10 cellular contexts compared by ENCODE assay signal in genomic region chr6:147509900-147510299, GRCh38. TPM values are rescaled to one million over a fixed set of nuclear protein-coding genes. Genes with fewer than 3 reads are reported as not detected.
DNase-seq lines count a peak whose midpoint lies in the region; ATAC-seq, FAIRE-seq and TF ChIP-seq lines count a peak whose summit lies in the region.
"Had no signal": no experiment of that assay in that cellular context is flagged by ENCODE, and none has a peak within 500 bp of the region (broad histone marks: within the 10 kb centered on the region; RNA-seq: fewer than 3 reads in every experiment).

No MANE protein-coding gene starts in this region.

- in situ Hi-C loops in astrocyte of the spinal cord (cut with HindIII; ENCODE audit: low sequenced_read_pairs): no loop called here

- peak overlapping the region; percentile 15 for H3K4me3 Mint-ChIP-seq in natural killer cell

- intact Hi-C loops in natural killer cell (cut with micrococcal nuclease): no loop called here

- peaks cover 9% of the 10 kb centered on the region for H3K36me3 Mint-ChIP-seq in natural killer cell

- H3K4me3 ChIP-seq in astrocyte of the spinal cord (ENCODE audit: low read depth, low read length): peak overlapping the region; percentile 60

- H3K27me3 Mint-ChIP-seq in natural killer cell (ENCODE audit: low read depth in 2 of 2): peaks cover 37 to 41% of the 10 kb centered on the region in 2 donors

- peak; percentile 86 for FAIRE-seq in GM18507 (lab: Jason Lieb, UNC)
- FAIRE-seq in urothelium cell line (lab: Jason Lieb, UNC): no peak

- ATAC-seq in HG02759 (IDR thresholded peaks at IDR 0.05; ENCODE audit: unreplicated experiment) (peak; percentile 46), natural killer cell (no peak)

- no peak overlapping the region for H3K27ac Mint-ChIP-seq in natural killer cell

- DNase-seq in GM18507 (ENCODE audit: extremely low spot score, insufficient read length, low read depth) (no peak), astrocyte of the spinal cord (ENCODE audit: low read depth, low spot score) (no peak), natural killer cell (no peak), urothelium cell line (ENCODE audit: low spot score) (no peak), activated gamma-delta T cell treated with Interleukin-2 at 50 U/mL for 16 hours (no peak), CD1c-positive myeloid dendritic cell (ENCODE audit: extremely low spot score) (no peak), ureter (ENCODE audit: low spot score) (no peak)
- DNase-seq: activated effector memory CD4-positive, alpha-beta T cell treated with anti-CD3 and anti-CD28 coated beads, Interleukin-2, amount 50 U/mL, for 16 hours had no signal

- peaks cover 0 to 5% of the 10 kb centered on the region in 2 donors for H3K4me1 Mint-ChIP-seq in natural killer cell

- TF ChIP-seq CTCF in astrocyte of the spinal cord (IDR thresholded peaks at IDR 0.05; ENCODE audit: low read depth, low read length) (no peak), natural killer cell (IDR thresholded peaks at IDR 0.05) (no peak)

- no peaks in the 10 kb centered on the region for H3K9me3 Mint-ChIP-seq in natural killer cell

RNA-seq across cellular contexts. Expression of gene SAMD5, which starts 1.4 kb away (rescaled TPM):
- not detected for total RNA-seq in natural killer cell
- 4.8 TPM for total RNA-seq in ureter
- total RNA-seq: mononuclear cell had no signal
